ENCODE assay signal across 8 cellular contexts in genomic region chr6:15312500-15312899, GRCh38.
A peak's percentile ranks its signal among the peaks of the same experiment; 100 is the strongest.
DNase-seq lines count a peak whose midpoint lies in the region; ATAC-seq, FAIRE-seq and TF ChIP-seq lines count a peak whose summit lies in the region.

No MANE protein-coding gene starts in this region.

- no peak overlapping the region for H3K4me3 ChIP-seq in CD4-positive, CD25-positive, alpha-beta regulatory T cell (ENCODE audit: low read depth, low read length)
- no peak overlapping the region for H3K4me3 ChIP-seq in left lung

- no peaks in the 10 kb centered on the region for H3K9me3 ChIP-seq in CD4-positive, CD25-positive, alpha-beta regulatory T cell (ENCODE audit: control insufficient read depth in 2 of 2, low read length in 2 of 2)
- no peaks in the 10 kb centered on the region for H3K9me3 ChIP-seq in left lung

- H3K36me3 ChIP-seq in CD4-positive, CD25-positive, alpha-beta regulatory T cell (ENCODE audit: control insufficient read depth, insufficient read depth, low read length), result no peaks in the 10 kb centered on the region
- H3K36me3 ChIP-seq in left lung, result no peaks in the 10 kb centered on the region

- H3K27ac Mint-ChIP-seq in CD4-positive, CD25-positive, alpha-beta regulatory T cell, result peak overlapping the region in 2 of 3 donors; percentile 4 to 81
- H3K27ac Mint-ChIP-seq in activated T-helper 2 cell treated with anti-CD3 and anti-CD28 coated beads, Interferon-gamma antibody, Interleukin-2, Interleukin-4, amounts not matched to agents 10 μg/mL and 5 μg/mL and 100 μg/mL, durations not matched to agents 14 hours and 24 hours and 36 hours, result peak overlapping the region; percentile 44

- H3K36me3 Mint-ChIP-seq in CD4-positive, CD25-positive, alpha-beta regulatory T cell, result peaks cover 4% of the 10 kb centered on the region
- peaks cover 45% of the 10 kb centered on the region for H3K36me3 Mint-ChIP-seq in activated T-helper 2 cell treated with anti-CD3 and anti-CD28 coated beads, Interferon-gamma antibody, Interleukin-2, Interleukin-4, amounts not matched to agents 10 μg/mL and 5 μg/mL and 100 μg/mL, durations not matched to agents 14 hours and 24 hours and 36 hours (ENCODE audit: low read depth)

- H3K27me3 Mint-ChIP-seq in CD4-positive, CD25-positive, alpha-beta regulatory T cell, result no peaks in the 10 kb centered on the region
- no peaks in the 10 kb centered on the region for H3K27me3 Mint-ChIP-seq in activated T-helper 2 cell treated with anti-CD3 and anti-CD28 coated beads, Interferon-gamma antibody, Interleukin-2, Interleukin-4, amounts not matched to agents 10 μg/mL and 5 μg/mL and 100 μg/mL, durations not matched to agents 14 hours and 24 hours and 36 hours (ENCODE audit: low read depth)

- no peak for TF ChIP-seq CTCF in left lung (IDR thresholded peaks at IDR 0.05)

- FAIRE-seq in frontal cortex (lab: Jason Lieb, UNC), result no peak

- peak overlapping the region in 2 of 4 donors; percentile 13 to 32 for H3K4me3 Mint-ChIP-seq in CD4-positive, CD25-positive, alpha-beta regulatory T cell
- no peak overlapping the region for H3K4me3 Mint-ChIP-seq in activated T-helper 2 cell treated with anti-CD3 and anti-CD28 coated beads, Interferon-gamma antibody, Interleukin-2, Interleukin-4, amounts not matched to agents 10 μg/mL and 5 μg/mL and 100 μg/mL, durations not matched to agents 14 hours and 24 hours and 36 hours (ENCODE audit: low read depth)

- H3K27ac ChIP-seq in CD4-positive, CD25-positive, alpha-beta regulatory T cell (ENCODE audit: insufficient read depth, low read length, poor library complexity, severe bottlenecking), result no peak overlapping the region
- H3K27ac ChIP-seq in left lung, result no peak overlapping the region

- H3K9me3 Mint-ChIP-seq in CD4-positive, CD25-positive, alpha-beta regulatory T cell, result peaks cover 0 to 3% (median 0%) of the 10 kb centered on the region in 7 donors
- no peaks in the 10 kb centered on the region for H3K9me3 Mint-ChIP-seq in activated T-helper 2 cell treated with anti-CD3 and anti-CD28 coated beads, Interferon-gamma antibody, Interleukin-2, Interleukin-4, amounts not matched to agents 10 μg/mL and 5 μg/mL and 100 μg/mL, durations not matched to agents 14 hours and 24 hours and 36 hours

- peaks cover 36% of the 10 kb centered on the region for H3K4me1 ChIP-seq in CD4-positive, CD25-positive, alpha-beta regulatory T cell (ENCODE audit: control insufficient read depth, insufficient read depth, low read length, poor library complexity, severe bottlenecking)
- peaks cover 0 to 56% of the 10 kb centered on the region in 2 donors for H3K4me1 ChIP-seq in left lung

- ATAC-seq in CD4-positive, CD25-positive, alpha-beta regulatory T cell (ENCODE audit: low read depth in 2 of 2), result peak in 1 of 2 donors; percentile 58
- ATAC-seq in HG02610 (IDR thresholded peaks at IDR 0.05; ENCODE audit: unreplicated experiment) (peak; percentile 36), left lung (peak; percentile 17), GM21619 (IDR thresholded peaks at IDR 0.05; ENCODE audit: unreplicated experiment) (no peak)

- DNase-seq in CD4-positive, CD25-positive, alpha-beta regulatory T cell, result peak in 1 of 3 donors; percentile 48
- no peak for DNase-seq in activated T-helper 2 cell treated with anti-CD3 and anti-CD28 coated beads, Interferon-gamma antibody, Interleukin-2, Interleukin-4, amounts not matched to agents 10 μg/mL and 5 μg/mL and 100 μg/mL, durations not matched to agents 14 hours and 24 hours and 36 hours (ENCODE audit: low spot score)
- DNase-seq in left lung (no peak), frontal cortex (ENCODE audit: low spot score in 2 of 2) (no peak), globus pallidus (ENCODE audit: low spot score) (no peak), NCI-H1105 (lab: John Stamatoyannopoulos, UW) (no peak)

- intact Hi-C loops in activated T-helper 2 cell treated with anti-CD3 and anti-CD28 coated beads, Interferon-gamma antibody, Interleukin-2, Interleukin-4, amounts not matched to agents 10 μg/mL and 5 μg/mL and 100 μg/mL, durations not matched to agents 14 hours and 24 hours and 36 hours (cut with micrococcal nuclease), result no loop called here
- intact Hi-C loops in left lung (cut with DNase I), result no loop called here

- H3K27me3 ChIP-seq in CD4-positive, CD25-positive, alpha-beta regulatory T cell (ENCODE audit: control insufficient read depth, insufficient read depth, low read length), result no peaks in the 10 kb centered on the region
- H3K27me3 ChIP-seq in left lung, result no peaks in the 10 kb centered on the region

- peaks cover 30 to 87% (median 73%) of the 10 kb centered on the region in 4 donors for H3K4me1 Mint-ChIP-seq in CD4-positive, CD25-positive, alpha-beta regulatory T cell
- peaks cover 72% of the 10 kb centered on the region for H3K4me1 Mint-ChIP-seq in activated T-helper 2 cell treated with anti-CD3 and anti-CD28 coated beads, Interferon-gamma antibody, Interleukin-2, Interleukin-4, amounts not matched to agents 10 μg/mL and 5 μg/mL and 100 μg/mL, durations not matched to agents 14 hours and 24 hours and 36 hours (ENCODE audit: low read depth)
